8 cellular contexts compared by ENCODE assay signal in the genomic region with DNA sequence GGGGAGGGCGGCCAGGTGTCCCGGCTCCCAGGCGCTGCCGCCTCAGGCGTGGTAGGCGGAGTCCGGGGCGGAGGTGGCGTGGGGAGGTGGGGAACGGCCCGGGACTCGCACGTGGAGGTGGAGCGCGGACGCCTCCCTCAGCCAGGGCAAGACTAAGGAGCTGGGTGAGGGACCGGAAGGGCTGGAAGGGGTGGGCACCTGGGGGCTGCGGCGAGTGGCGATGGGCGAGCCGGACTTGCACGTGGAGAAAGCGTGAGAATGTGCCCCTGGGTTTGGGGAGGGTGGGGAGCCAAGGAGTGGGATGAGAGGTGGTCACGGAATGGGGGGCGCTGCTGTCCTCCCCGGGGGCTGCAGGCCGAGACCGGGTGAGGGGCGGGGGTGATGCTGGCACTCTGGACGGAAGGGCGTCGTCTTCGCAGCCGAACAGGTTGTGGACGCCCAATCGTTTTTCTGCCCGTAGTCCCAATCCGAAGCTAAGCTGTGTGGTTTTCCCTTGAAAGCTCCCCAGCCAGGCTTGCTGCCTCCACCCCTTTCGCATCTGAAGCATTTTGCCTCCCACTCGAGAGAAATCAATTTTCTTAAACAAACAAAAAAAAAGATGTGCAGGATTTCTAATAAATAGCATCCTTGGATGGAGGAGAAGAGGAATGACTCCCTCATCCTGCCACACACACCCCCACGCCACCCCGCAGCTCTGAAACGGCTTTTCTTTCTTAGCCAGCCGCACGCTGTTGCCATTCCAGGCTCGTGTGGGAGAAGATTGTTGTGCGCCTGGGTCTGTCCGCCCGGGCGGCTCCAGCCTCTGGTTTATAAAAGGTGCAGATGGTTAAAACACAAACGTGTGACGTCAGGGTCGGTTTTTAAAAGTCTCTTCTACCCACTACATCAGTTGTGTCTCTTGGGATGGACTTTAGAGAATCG.
DNase-seq lines count a peak whose midpoint lies in the region; ATAC-seq, FAIRE-seq and TF ChIP-seq lines count a peak whose summit lies in the region.

No MANE protein-coding gene starts in this region.

- H3K27ac ChIP-seq in RWPE2 (ENCODE audit: poor library complexity, severe bottlenecking) = peak overlapping the region; percentile 76
- peak overlapping the region; percentile 75 to 97 (median 94) for H3K27ac ChIP-seq in body of pancreas
- H3K27ac ChIP-seq in iPS-18a (ENCODE audit: low read length) = peak overlapping the region; percentile 36

- DNase-seq in GM03348 (ENCODE audit: low spot score) (peak; percentile 57), HTR-8/SVneo (ENCODE audit: insufficient read length, low spot score) (peak; percentile 71), RWPE2 (ENCODE audit: low spot score) (peak; percentile 70), body of pancreas (peak; percentile 42 to 86 (median 54)), sciatic nerve (ENCODE audit: low spot score) (peak; percentile 63), cortex of kidney (lab: John Stamatoyannopoulos, UW) (no peak)

- TF ChIP-seq CTCF in RWPE2 (IDR thresholded peaks at IDR 0.05; ENCODE audit: poor library complexity, severe bottlenecking) (no peak), body of pancreas (IDR thresholded peaks at IDR 0.05) (peak in 1 of 7 experiments; percentile 2)

- intact Hi-C loops in body of pancreas (cut with DNase I) = no loop called here
- intact Hi-C loops in sciatic nerve (cut with DNase I) = no loop called here

- H3K4me1 ChIP-seq in RWPE2 (ENCODE audit: insufficient read depth, poor library complexity, severe bottlenecking) (peaks cover 9% of the 10 kb centered on the region), body of pancreas (peaks cover 27% of the 10 kb centered on the region), iPS-18a (ENCODE audit: control insufficient read depth, low read depth, low read length) (peaks cover 27% of the 10 kb centered on the region)

- ATAC-seq in GM21528 (IDR thresholded peaks at IDR 0.05; ENCODE audit: low FRiP score, unreplicated experiment) = peak; percentile 56
- peak; percentile 76 for ATAC-seq in RWPE2 (ENCODE audit: low read depth)
- ATAC-seq in body of pancreas = peak; percentile 79
- peak; percentile 72 for ATAC-seq in sciatic nerve

- WGBS in body of pancreas, 2 donors = 0% methylated on average over 39 to 54 of the region's 55 CpGs

- H3K27me3 ChIP-seq in RWPE2 (ENCODE audit: insufficient read depth, poor library complexity, severe bottlenecking) (no peaks in the 10 kb centered on the region), body of pancreas (no peaks in the 10 kb centered on the region), iPS-18a (ENCODE audit: control insufficient read depth, insufficient read depth, low read length) (no peaks in the 10 kb centered on the region)

- H3K4me3 ChIP-seq in RWPE2 (ENCODE audit: severe bottlenecking) (peak overlapping the region; percentile 94), body of pancreas (peak overlapping the region; percentile 50 to 58), iPS-18a (ENCODE audit: low read length) (peak overlapping the region; percentile 83)

- H3K9me3 ChIP-seq in RWPE2 (ENCODE audit: severe bottlenecking) = peaks cover 4% of the 10 kb centered on the region
- H3K9me3 ChIP-seq in body of pancreas = no peaks in the 10 kb centered on the region
- no peaks in the 10 kb centered on the region for H3K9me3 ChIP-seq in iPS-18a (ENCODE audit: control insufficient read depth, low read depth, low read length)

- FAIRE-seq in HTR-8/SVneo (lab: Jason Lieb, UNC) = no peak

- H3K36me3 ChIP-seq in RWPE2 (ENCODE audit: low read depth) (no peaks in the 10 kb centered on the region), body of pancreas (replicated peaks in 1 of 2; ENCODE audit: insufficient read depth in 1 of 2, low read depth in 2 of 2) (no peaks in the 10 kb centered on the region), iPS-18a (ENCODE audit: control insufficient read depth, low read depth, low read length) (no peaks in the 10 kb centered on the region)

- peak in 2 of 3 donors; percentile 34 to 35 for TF ChIP-seq POLR2A in body of pancreas (IDR thresholded peaks at IDR 0.05)

- H3K9ac ChIP-seq in iPS-18a (ENCODE audit: low read length) = peak overlapping the region; percentile 69

Comparison
In these comparisons a context has a peak if more than half of its experiments do, and no peak if none do; other contexts are left out.
1. H3K27ac ChIP-seq: peak in every context shown above with its lines; median percentile 94 in body of pancreas; 76 in RWPE2; 36 in iPS-18a.